ENCODE assay signal across 8 cellular contexts in genomic region chr19:15463865-15464371, GRCh38. TPM values are rescaled to one million over a fixed set of nuclear protein-coding genes. Genes with fewer than 3 reads are reported as not detected.
DNase-seq lines count a peak whose midpoint lies in the region; ATAC-seq lines count a peak whose summit lies in the region.

No MANE protein-coding gene starts in this region.

- DNase-seq in GDM1 (lab: John Stamatoyannopoulos, UW) (peak; percentile 93), SHP77 (lab: John Stamatoyannopoulos, UW) (no peak), middle frontal gyrus (ENCODE audit: extremely low spot score, low spot score) (no peak)
- peak; percentile 67 for DNase-seq in activated CD4-positive, alpha-beta T cell treated with anti-CD3 and anti-CD28 coated beads, Interleukin-2, amount 50 U/mL, for 4 hours
- DNase-seq in stimulated activated CD4-positive, alpha-beta T cell treated with anti-CD3 and anti-CD28 coated beads, TNF-alpha, amount 100 ng/mL, for 48 hours (ENCODE audit: low read depth in 3 of 3), result peak; percentile 55 to 61 (median 59)

- ATAC-seq in HG03280 (IDR thresholded peaks at IDR 0.05; ENCODE audit: unreplicated experiment) (peak; percentile 43), esophagus mucosa (peak; percentile 63), GM18867 (IDR thresholded peaks at IDR 0.05; ENCODE audit: unreplicated experiment) (no peak)

RNA-seq across cellular contexts. Expression of gene RASAL3, which starts 0.4 kb away (rescaled TPM):
- 1.8 TPM for total RNA-seq in esophagus mucosa

RNA-seq across cellular contexts. Expression of gene WIZ, which starts 14.2 kb away (rescaled TPM):
- total RNA-seq in esophagus mucosa, result 19.4 TPM

RNA-seq across cellular contexts. Expression of gene PGLYRP2, which starts 15.4 kb away (rescaled TPM):
- not detected for total RNA-seq in esophagus mucosa

RNA-seq across cellular contexts. Expression of gene CYP4F22, which starts 44.4 kb away (rescaled TPM):
- total RNA-seq in esophagus mucosa, result 10.2 TPM

RNA-seq across cellular contexts. Expression of gene AKAP8L, which starts 45.1 kb away (rescaled TPM):
- 31.6 TPM for total RNA-seq in esophagus mucosa

Comparison
In these comparisons a context has a peak if more than half of its experiments do, and no peak if none do; other contexts are left out.
1. DNase-seq: peak in GDM1 (single experiment), activated CD4-positive, alpha-beta T cell treated with anti-CD3 and anti-CD28 coated beads, Interleukin-2, amount 50 U/mL, for 4 hours (2 of 2) and stimulated activated CD4-positive, alpha-beta T cell treated with anti-CD3 and anti-CD28 coated beads, TNF-alpha, amount 100 ng/mL, for 48 hours (3 of 3); none in SHP77 (0 of 2) and middle frontal gyrus (single experiment).